In the genomic region with DNA sequence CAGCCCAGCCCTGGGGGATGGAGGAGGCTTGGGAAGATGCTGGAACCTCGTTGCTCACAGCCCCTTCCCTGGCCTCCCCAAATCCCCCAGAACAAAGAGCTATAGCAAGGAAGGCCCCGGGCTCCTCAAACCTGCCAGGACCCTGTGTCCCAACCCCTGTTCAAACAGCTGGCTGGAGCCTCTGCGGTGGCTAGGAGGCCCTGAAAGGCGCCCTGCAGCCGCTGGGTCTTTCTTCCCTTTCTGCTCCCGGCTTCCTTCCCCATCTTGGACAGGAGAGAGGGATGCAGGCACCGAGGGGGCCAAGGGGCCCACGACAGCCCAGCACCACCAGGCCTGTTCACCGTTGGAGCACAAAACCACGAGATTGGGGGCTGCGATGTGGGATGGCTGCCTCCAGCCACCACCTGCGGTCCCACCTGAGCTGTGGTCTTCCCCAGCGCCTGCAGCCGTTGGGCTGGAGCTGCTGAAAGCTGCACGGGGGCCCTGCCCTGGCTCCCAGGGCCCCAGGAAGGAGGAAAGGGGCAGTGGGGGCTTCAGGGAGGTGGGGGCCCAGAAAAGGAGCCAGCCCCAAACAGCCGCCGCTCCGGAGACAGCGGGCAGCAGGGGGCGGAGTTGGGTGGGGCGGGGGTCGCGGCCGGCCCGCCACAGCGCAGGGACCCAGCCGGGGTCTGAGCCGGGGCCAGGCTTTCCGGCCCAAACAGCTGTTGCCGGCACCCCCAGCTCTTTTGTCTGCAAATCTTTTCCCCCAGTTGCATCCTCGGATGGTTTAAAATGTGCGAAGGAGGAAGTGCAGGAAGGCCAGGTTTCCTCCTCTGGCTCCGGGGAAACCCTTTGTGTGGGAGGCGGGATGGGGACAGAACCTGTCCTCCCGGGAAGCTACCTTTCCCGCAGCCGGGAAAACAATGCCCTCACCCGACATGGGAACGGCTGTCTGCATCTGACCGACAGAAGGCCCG, we compare ENCODE assay signal across 12 cellular contexts. TPM values are rescaled to one million over a fixed set of nuclear protein-coding genes. Genes with fewer than 3 reads are reported as not detected.
A peak's percentile ranks its signal among the peaks of the same experiment; 100 is the strongest.
DNase-seq lines count a peak whose midpoint lies in the region; ATAC-seq and TF ChIP-seq lines count a peak whose summit lies in the region.
"Had no signal": no experiment of that assay in that cellular context is flagged by ENCODE, and none has a peak within 500 bp of the region (broad histone marks: within the 10 kb centered on the region; RNA-seq: fewer than 3 reads in every experiment).

No MANE protein-coding gene starts in this region.

- H2AFZ ChIP-seq in mesenchymal stem cell (ENCODE audit: low read depth, low read length), result no peak overlapping the region

- intact Hi-C loops in heart right ventricle (cut with DNase I), result loop anchor here in 2 of 10 donors (5.0 kb wide), 2 partner anchors 37 to 42 kb away; no protein-coding TSS in a partner anchor
- intact Hi-C loops in cardiac septum (cut with DNase I), result no loop called here
- intact Hi-C loops in upper lobe of right lung (cut with DNase I), result no loop called here

- WGBS in heart right ventricle, 2 donors, result 49 to 50% methylated on average over 41 of the region's 41 CpGs
- 76% methylated on average over 39 of the region's 41 CpGs for WGBS in mesenchymal stem cell

- no peak overlapping the region for H4K8ac ChIP-seq in mesenchymal stem cell (ENCODE audit: low read length)

- H3K4ac ChIP-seq in mesenchymal stem cell (ENCODE audit: low read depth in 1 of 2, low read length in 2 of 2), result no peak overlapping the region

- peaks cover 0 to 23% (median 0%) of the 10 kb centered on the region in 9 donors for H3K36me3 ChIP-seq in heart right ventricle
- H3K36me3 ChIP-seq in mesenchymal stem cell (ENCODE audit: control insufficient read depth in 1 of 2, insufficient read depth in 2 of 2, low read depth in 1 of 2, low read length in 2 of 2), result peaks cover 0 to 69% of the 10 kb centered on the region in 2 experiments
- H3K36me3 ChIP-seq in upper lobe of right lung, result peaks cover 6% of the 10 kb centered on the region
- no peaks in the 10 kb centered on the region for H3K36me3 ChIP-seq in MG63

- no peak overlapping the region for H3K14ac ChIP-seq in mesenchymal stem cell (ENCODE audit: low read length in 2 of 2)

- H2BK5ac ChIP-seq in mesenchymal stem cell (ENCODE audit: low read depth, low read length, poor library complexity, severe bottlenecking), result no peak overlapping the region

- H3K4me2 ChIP-seq in mesenchymal stem cell (ENCODE audit: low read length, poor library complexity, severe bottlenecking), result no peak overlapping the region
- H3K4me2 ChIP-seq: smooth muscle cell had no signal

- H3K27ac ChIP-seq in heart right ventricle, result peak overlapping the region; percentile 29 to 88 (median 76)
- H3K27ac ChIP-seq in cingulate gyrus (ENCODE audit: low read depth, low read length), result peak overlapping the region; percentile 39
- no peak overlapping the region for H3K27ac ChIP-seq in mesenchymal stem cell (ENCODE audit: low read length, poor library complexity, severe bottlenecking)
- H3K27ac ChIP-seq in upper lobe of right lung, result peak overlapping the region; percentile 66

- TF ChIP-seq CTCF in heart right ventricle (IDR thresholded peaks at IDR 0.05) (peak in 1 of 9 donors; percentile 13), upper lobe of right lung (IDR thresholded peaks at IDR 0.05) (no peak)

- no peak overlapping the region for H2AK5ac ChIP-seq in mesenchymal stem cell (ENCODE audit: low read length, severe bottlenecking)

- DNase-seq in heart right ventricle (peak in 1 of 2 donors; percentile 62), cardiac septum (ENCODE audit: low spot score) (no peak), mesenchymal stem cell (no peak), upper lobe of right lung (no peak), NCI-H1417 (lab: John Stamatoyannopoulos, UW) (no peak), MG63 (no peak)
- no peak for DNase-seq in stimulated activated CD4-positive, alpha-beta T cell treated with anti-CD3 and anti-CD28 coated beads, Interleukin-15, amount 100 ng/mL, for 24 hours
- DNase-seq: activated CD4-positive, alpha-beta memory T cell treated with anti-CD3 and anti-CD28 coated beads, Interleukin-2, amount 10 ng/mL, durations not matched to agents 7 days and 5 days; glutamatergic neuron had no signal

- no peak overlapping the region for H2BK120ac ChIP-seq in mesenchymal stem cell (ENCODE audit: low read depth, low read length)

- no peak overlapping the region for H3K9ac ChIP-seq in mesenchymal stem cell (ENCODE audit: low read length)

- H3K9me3 ChIP-seq in heart right ventricle (no peaks in the 10 kb centered on the region), mesenchymal stem cell (ENCODE audit: control insufficient read depth, low read length) (no peaks in the 10 kb centered on the region), upper lobe of right lung (no peaks in the 10 kb centered on the region), MG63 (no peaks in the 10 kb centered on the region)

- H3K23ac ChIP-seq in mesenchymal stem cell (ENCODE audit: low read length in 2 of 2), result no peak overlapping the region

- H3K18ac ChIP-seq in mesenchymal stem cell (ENCODE audit: low read depth in 1 of 2, low read length in 2 of 2), result no peak overlapping the region

- peaks cover 66% of the 10 kb centered on the region for H3K79me1 ChIP-seq in mesenchymal stem cell (replicated peaks; ENCODE audit: low read length, poor library complexity, severe bottlenecking)

- H3K4me1 ChIP-seq in heart right ventricle (peaks cover 60 to 98% (median 93%) of the 10 kb centered on the region in 9 donors), mesenchymal stem cell (ENCODE audit: control insufficient read depth, insufficient read depth, low read depth, low read length) (peaks cover 73% of the 10 kb centered on the region), upper lobe of right lung (peaks cover 89% of the 10 kb centered on the region)

- H4K91ac ChIP-seq in mesenchymal stem cell (ENCODE audit: low read length), result no peak overlapping the region

- peaks cover 0 to 5% (median 0%) of the 10 kb centered on the region in 7 donors for H3K27me3 ChIP-seq in heart right ventricle
- H3K27me3 ChIP-seq in mesenchymal stem cell (ENCODE audit: control insufficient read depth in 1 of 2, insufficient read depth in 1 of 2, low read length in 2 of 2), result no peaks in the 10 kb centered on the region
- H3K27me3 ChIP-seq in upper lobe of right lung, result no peaks in the 10 kb centered on the region
- H3K27me3 ChIP-seq in MG63, result no peaks in the 10 kb centered on the region

- peak overlapping the region in 6 of 10 donors; percentile 12 to 39 (median 19) for H3K4me3 ChIP-seq in heart right ventricle
- H3K4me3 ChIP-seq in mesenchymal stem cell (ENCODE audit: insufficient read depth in 1 of 2, low read depth in 1 of 2, low read length in 2 of 2), result no peak overlapping the region
- no peak overlapping the region for H3K4me3 ChIP-seq in upper lobe of right lung
- H3K4me3 ChIP-seq in MG63, result no peak overlapping the region
- H3K4me3 ChIP-seq: smooth muscle cell had no signal

- peak in 6 of 8 donors; percentile 21 to 49 (median 30) for ATAC-seq in heart right ventricle
- no peak for ATAC-seq in upper lobe of right lung
- ATAC-seq: activated naive CD4-positive, alpha-beta T cell treated with anti-CD3 and anti-CD28 coated beads, Interleukin-2, amount 50 U/mL, for 72 hours had no signal

- peak overlapping the region; percentile 37 for H2BK15ac ChIP-seq in mesenchymal stem cell (ENCODE audit: low read depth, poor library complexity, severe bottlenecking)

- H2BK12ac ChIP-seq in mesenchymal stem cell (ENCODE audit: low read length in 2 of 2), result no peak overlapping the region

RNA-seq across cellular contexts. Expression of gene NOTCH1, which starts 16.1 kb away (rescaled TPM):
- total RNA-seq in heart right ventricle (10 to 100 TPM; 12.0 to 27.0 (median 21.8) TPM), cardiac septum (29.7 TPM), upper lobe of right lung (114 TPM)
- 10 to 100 TPM in 1 of 2 donors, 1 to 10 TPM in 1; 7.3 to 14.5 TPM for polyA plus RNA-seq in heart right ventricle
- 15.4 TPM for polyA plus RNA-seq in mesenchymal stem cell (2013, experiment 1 of 2)
- polyA plus RNA-seq in mesenchymal stem cell (2013, experiment 2 of 2), result 13.5 TPM
- total RNA-seq in MG63 (2014; rRNA removed; shearing (Covaris generic); ENCODE audit: low replicate concordance), result 4.4 and 4.7 TPM in 2 replicates

RNA-seq across cellular contexts. Expression of gene SEC16A, which starts 47.0 kb away (rescaled TPM):
- 10 to 100 TPM; 21.9 to 35.9 (median 28.6) TPM for total RNA-seq in heart right ventricle
- 10 to 100 TPM; 24.4 to 35.6 TPM for polyA plus RNA-seq in heart right ventricle
- 33.7 TPM for total RNA-seq in cardiac septum
- polyA plus RNA-seq in mesenchymal stem cell (2013, experiment 1 of 2), result 38.4 TPM
- polyA plus RNA-seq in mesenchymal stem cell (2013, experiment 2 of 2), result 36.6 TPM
- 63.7 TPM for total RNA-seq in upper lobe of right lung
- 4.3 and 7.5 TPM in 2 replicates for total RNA-seq in MG63 (2014; rRNA removed; shearing (Covaris generic); ENCODE audit: low replicate concordance)

Comparison
In these comparisons a context has a peak if more than half of its experiments do, and no peak if none do; other contexts are left out.
1. H3K4me3 ChIP-seq: peak in heart right ventricle (6 of 10); none in mesenchymal stem cell (0 of 2), upper lobe of right lung (single experiment) and MG63 (single experiment).